In the genomic region with DNA sequence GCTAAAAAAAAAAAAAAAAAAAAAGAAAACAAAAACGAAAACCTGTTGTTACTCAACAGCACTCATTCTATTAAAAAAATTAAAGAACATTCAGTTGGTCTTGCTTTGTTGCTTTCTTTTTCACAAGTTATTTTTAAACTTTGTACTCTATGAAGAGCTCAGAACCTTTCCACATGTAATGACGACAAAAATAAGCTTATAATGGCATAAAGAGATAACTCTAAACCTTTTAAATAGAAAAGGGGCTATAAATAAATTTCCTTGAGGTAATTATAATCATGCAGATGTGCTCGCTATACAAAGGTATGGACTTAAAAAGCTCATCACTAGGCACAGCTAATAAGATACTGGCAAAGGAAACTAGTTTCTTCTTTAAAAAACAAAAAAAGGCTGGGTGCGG, we compare ENCODE assay signal across 30 cellular contexts.
"Had no signal": no experiment of that assay in that cellular context is flagged by ENCODE, and none has a peak within 500 bp of the region (broad histone marks: within the 10 kb centered on the region; RNA-seq: fewer than 3 reads in every experiment).

No MANE protein-coding gene starts in this region.

- DNase-seq: activated CD4-positive, alpha-beta memory T cell treated with anti-CD3 and anti-CD28 coated beads, Interleukin-2, amount 10 ng/mL, durations not matched to agents 7 days and 5 days; activated CD4-positive, alpha-beta T cell treated with anti-CD3 and anti-CD28 coated beads for 1 hour; activated CD4-positive, alpha-beta T cell treated with anti-CD3 and anti-CD28 coated beads for 36 hours; activated CD4-positive, alpha-beta T cell treated with anti-CD3 and anti-CD28 coated beads for 48 hours; activated CD4-positive, alpha-beta T cell treated with anti-CD3 and anti-CD28 coated beads, Interleukin-2, amount 10 ng/mL, durations not matched to agents 7 days and 5 days; activated CD4-positive, alpha-beta T cell treated with anti-CD3 and anti-CD28 coated beads, Interleukin-2, amount 50 U/mL, for 48 hours; activated CD4-positive, CD25-positive, alpha-beta regulatory T cell; activated CD8-positive, alpha-beta memory T cell treated with anti-CD3 and anti-CD28 coated beads for 24 hours; activated CD8-positive, alpha-beta memory T cell treated with anti-CD3 and anti-CD28 coated beads, Interleukin-2, amount 10 ng/mL, durations not matched to agents 7 days and 5 days; activated CD8-positive, alpha-beta memory T cell treated with anti-CD3 and anti-CD28 coated beads, Interleukin-2, amount 50 U/mL, for 48 hours; activated CD8-positive, alpha-beta T cell treated with anti-CD3 and anti-CD28 coated beads, Interleukin-2, amount 10 ng/mL, durations not matched to agents 7 days and 5 days; activated effector memory CD4-positive, alpha-beta T cell treated with Interleukin-2 at 50 U/mL for 16 hours; activated gamma-delta T cell; activated naive CD4-positive, alpha-beta T cell treated with anti-CD3 and anti-CD28 coated beads, Interleukin-2, amount 10 ng/mL, durations not matched to agents 7 days and 5 days; activated naive CD4-positive, alpha-beta T cell treated with Interleukin-2 at 50 U/mL for 16 hours; activated naive CD8-positive, alpha-beta T cell treated with anti-CD3 and anti-CD28 coated beads, Interleukin-2, amount 10 ng/mL, durations not matched to agents 7 days and 5 days; activated naive CD8-positive, alpha-beta T cell treated with anti-CD3 and anti-CD28 coated beads, Interleukin-2, amount 50 U/mL, for 24 hours; activated T-cell treated with anti-CD3 and anti-CD28 coated beads, Interleukin-2, amount 50 U/mL, for 24 hours; activated T-cell treated with anti-CD3 and anti-CD28 coated beads, Interleukin-2, amount 50 U/mL, for 48 hours; amygdala; anterior cingulate cortex; central memory CD4-positive, alpha-beta T cell; T-helper 1 cell; T-helper 2 cell; T-helper 9 cell; WERI-Rb-1 had no signal

- H3K4me1 ChIP-seq: ascending aorta had no signal

- H3K9me3 ChIP-seq: ascending aorta had no signal

- H3K27me3 ChIP-seq: ascending aorta, cardiac muscle cell had no signal

- H3K27ac ChIP-seq: ascending aorta, cardiac muscle cell, WERI-Rb-1 had no signal

- ATAC-seq: activated CD4-positive, alpha-beta T cell treated with anti-CD3 and anti-CD28 coated beads for 36 hours; activated CD4-positive, CD25-positive, alpha-beta regulatory T cell treated with anti-CD3 and anti-CD28 coated beads, Interleukin-2, amount 50 U/mL, for 24 hours; activated CD8-positive, alpha-beta memory T cell treated with anti-CD3 and anti-CD28 coated beads, Interleukin-2, amount 10 ng/mL, durations not matched to agents 7 days and 5 days; activated CD8-positive, alpha-beta T cell treated with anti-CD3 and anti-CD28 coated beads, Interleukin-2, amount 10 ng/mL, durations not matched to agents 7 days and 5 days; activated naive CD8-positive, alpha-beta T cell treated with anti-CD3 and anti-CD28 coated beads, Interleukin-2, amount 50 U/mL, for 24 hours; WTC11 had no signal

- H3K4me3 ChIP-seq: ascending aorta, cardiac muscle cell had no signal
